Comparison of ENCODE assay signal across 1 cellular context in the genomic region with DNA sequence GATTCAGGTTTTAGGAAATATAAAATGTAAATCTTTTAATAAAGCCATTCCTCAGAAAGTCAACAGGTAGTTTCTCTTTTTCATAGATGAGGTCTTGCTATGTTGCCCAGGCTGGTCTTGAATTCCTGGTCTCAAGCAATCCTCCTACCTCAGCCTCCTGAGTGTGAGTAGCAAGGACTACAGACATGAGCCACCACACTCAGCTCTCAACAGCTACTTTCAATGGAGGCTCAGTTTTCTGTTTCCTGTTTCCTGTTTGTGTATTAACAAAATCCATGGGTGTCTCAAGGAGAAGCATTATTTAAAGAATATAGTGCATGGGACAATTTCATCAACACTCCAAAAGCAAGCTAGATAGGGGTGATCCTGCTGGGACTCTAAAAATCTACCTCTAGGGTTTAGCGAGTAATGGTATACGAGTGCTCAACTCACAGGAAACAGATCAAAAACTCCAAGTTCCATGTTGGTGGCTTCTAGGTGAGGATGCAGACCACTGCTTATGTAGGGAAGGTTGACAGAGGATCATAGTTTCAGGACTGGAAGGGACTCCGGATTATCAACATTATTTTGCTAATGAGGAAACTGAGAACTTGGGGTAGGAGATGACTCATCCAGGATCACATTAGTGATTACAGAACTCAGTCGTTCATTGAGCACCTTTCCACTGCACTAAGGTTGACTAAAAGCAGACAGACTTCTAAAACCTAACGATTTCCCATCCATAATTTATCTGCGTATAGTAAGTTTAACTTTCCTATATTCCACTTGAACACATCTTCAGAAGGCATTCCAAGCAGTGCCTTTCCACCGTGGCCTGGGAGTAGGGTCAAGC.
TF ChIP-seq lines count a peak whose summit lies in the region.

No MANE protein-coding gene starts in this region.

TF ChIP-seq in H1, 55 proteins besides CTCF, POLR2A, EP300 and RAD21:
- TF ChIP-seq FOSL1 (IDR thresholded peaks at IDR 0.05; ENCODE audit: insufficient read depth, low read depth, low read length) (no peak), YY1 (IDR thresholded peaks at IDR 0.05; ENCODE audit: low read depth, low read length) (no peak), MAFK (IDR thresholded peaks at IDR 0.05; ENCODE audit: low read depth, low read length) (no peak), CEBPB (IDR thresholded peaks at IDR 0.05; ENCODE audit: low read depth, low read length) (no peak), NANOG (IDR thresholded peaks at IDR 0.05; ENCODE audit: insufficient read depth, low read depth, low read length, poor library complexity, severe bottlenecking) (no peak), CBX5 (IDR thresholded peaks at IDR 0.05; ENCODE audit: low read depth, low read length) (no peak), CTBP2 (IDR thresholded peaks at IDR 0.05; ENCODE audit: borderline replicate concordance, insufficient read depth, insufficient read length, low read length) (no peak), KDM1A (IDR thresholded peaks at IDR 0.05; ENCODE audit: borderline replicate concordance, low read length) (no peak), SIX5 (IDR thresholded peaks at IDR 0.05; ENCODE audit: low read depth, low read length) (no peak), POU5F1 (IDR thresholded peaks at IDR 0.05; ENCODE audit: low read depth, low read length) (no peak), JUND (IDR thresholded peaks at IDR 0.05; ENCODE audit: low read length) (no peak), CREB1 (IDR thresholded peaks at IDR 0.05) (no peak), RBBP5 (IDR thresholded peaks at IDR 0.05; ENCODE audit: borderline replicate concordance, low read depth, low read length) (no peak), KDM4A (IDR thresholded peaks at IDR 0.05; ENCODE audit: low read depth, low read length, severe bottlenecking) (no peak), SP1 (IDR thresholded peaks at IDR 0.05; ENCODE audit: low read depth, low read length) (no peak)
- TF ChIP-seq, protein P1, sequence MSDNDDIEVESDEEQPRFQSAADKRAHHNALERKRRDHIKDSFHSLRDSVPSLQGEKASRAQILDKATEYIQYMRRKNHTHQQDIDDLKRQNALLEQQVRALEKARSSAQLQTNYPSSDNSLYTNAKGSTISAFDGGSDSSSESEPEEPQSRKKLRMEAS (IDR thresholded peaks at IDR 0.05) = no peak
- TF ChIP-seq, protein P2, sequence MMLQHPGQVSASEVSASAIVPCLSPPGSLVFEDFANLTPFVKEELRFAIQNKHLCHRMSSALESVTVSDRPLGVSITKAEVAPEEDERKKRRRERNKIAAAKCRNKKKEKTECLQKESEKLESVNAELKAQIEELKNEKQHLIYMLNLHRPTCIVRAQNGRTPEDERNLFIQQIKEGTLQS (IDR thresholded peaks at IDR 0.05; ENCODE audit: insufficient read depth, low read depth, low read length) = no peak
